In genomic region chr16:11915644-11916523, GRCh38 we compare ENCODE assay signal across 8 cellular contexts. TPM values are rescaled to one million over a fixed set of nuclear protein-coding genes. Genes with fewer than 3 reads are reported as not detected.
DNase-seq lines count a peak whose midpoint lies in the region; ATAC-seq lines count a peak whose summit lies in the region.

TSS of gene GSPT1 (minus strand) at chr16:11915956. CDS start at chr16:11915720, 236 bp downstream.

- ATAC-seq in GM21367 (IDR thresholded peaks at IDR 0.05; ENCODE audit: unreplicated experiment) = peak; percentile 71
- peak; percentile 94 for ATAC-seq in activated CD8-positive, alpha-beta memory T cell treated with anti-CD3 and anti-CD28 coated beads, Interleukin-2, amount 10 ng/mL, durations not matched to agents 7 days and 5 days

- H3K36me3 Mint-ChIP-seq in activated CD8-positive, alpha-beta memory T cell treated with anti-CD3 and anti-CD28 coated beads, Interleukin-2, amount 10 ng/mL, durations not matched to agents 7 days and 5 days = peaks cover 15% of the 10 kb centered on the region

- no peak within 1 kb of the TSS for H2BK120ac ChIP-seq in mesendoderm (ENCODE audit: low read depth, low read length)

- H3K27ac ChIP-seq in mesendoderm (ENCODE audit: low read depth, low read length) = peak within 1 kb of the TSS; percentile 49

- peak within 1 kb of the TSS; percentile 95 for H3K27ac Mint-ChIP-seq in activated CD8-positive, alpha-beta memory T cell treated with anti-CD3 and anti-CD28 coated beads, Interleukin-2, amount 10 ng/mL, durations not matched to agents 7 days and 5 days

- no peaks in the 10 kb centered on the region for H3K9me3 Mint-ChIP-seq in activated CD8-positive, alpha-beta memory T cell treated with anti-CD3 and anti-CD28 coated beads, Interleukin-2, amount 10 ng/mL, durations not matched to agents 7 days and 5 days (ENCODE audit: low read depth)

- peak within 1 kb of the TSS; percentile 44 for H3K4ac ChIP-seq in mesendoderm (ENCODE audit: low read depth, low read length)

- H3K4me1 ChIP-seq in NT2/D1 (ENCODE audit: insufficient read depth, insufficient read length) = peaks cover 4% of the 10 kb centered on the region
- H3K4me1 ChIP-seq in endocrine pancreas (ENCODE audit: control insufficient read depth, insufficient read depth, low read length) = peaks cover 18% of the 10 kb centered on the region
- peaks cover 9% of the 10 kb centered on the region for H3K4me1 ChIP-seq in mesendoderm (ENCODE audit: control insufficient read depth, low read depth, low read length)

- H2BK15ac ChIP-seq in mesendoderm (replicated peaks; ENCODE audit: low read depth) = no peak within 1 kb of the TSS

- no peak within 1 kb of the TSS for H2BK5ac ChIP-seq in mesendoderm (ENCODE audit: low read length)

- H3K27me3 ChIP-seq in NT2/D1 (ENCODE audit: insufficient read depth, insufficient read length) = no peaks in the 10 kb centered on the region
- H3K27me3 ChIP-seq in endocrine pancreas (ENCODE audit: control insufficient read depth, insufficient read depth, low read length) = no peaks in the 10 kb centered on the region
- H3K27me3 ChIP-seq in mesendoderm (ENCODE audit: insufficient read depth, low read length, poor library complexity) = no peaks in the 10 kb centered on the region

- H3K4me3 Mint-ChIP-seq in activated CD8-positive, alpha-beta memory T cell treated with anti-CD3 and anti-CD28 coated beads, Interleukin-2, amount 10 ng/mL, durations not matched to agents 7 days and 5 days = peak within 1 kb of the TSS; percentile 95

- H3K36me3 ChIP-seq in NT2/D1 (ENCODE audit: insufficient read depth, insufficient read length, low read length) = peaks cover 18% of the 10 kb centered on the region
- H3K36me3 ChIP-seq in endocrine pancreas (ENCODE audit: control insufficient read depth, insufficient read depth, low read length) = no peaks in the 10 kb centered on the region
- no peaks in the 10 kb centered on the region for H3K36me3 ChIP-seq in mesendoderm (ENCODE audit: control insufficient read depth, insufficient read depth, low read length)

- H4K8ac ChIP-seq in mesendoderm (ENCODE audit: low read depth, low read length) = no peak within 1 kb of the TSS

- H3K79me1 ChIP-seq in mesendoderm (ENCODE audit: low read length) = peaks cover 4% of the 10 kb centered on the region

- peak within 1 kb of the TSS; percentile 64 for H4K5ac ChIP-seq in mesendoderm (ENCODE audit: low read length)

- H3K27me3 Mint-ChIP-seq in activated CD8-positive, alpha-beta memory T cell treated with anti-CD3 and anti-CD28 coated beads, Interleukin-2, amount 10 ng/mL, durations not matched to agents 7 days and 5 days = peaks cover 10% of the 10 kb centered on the region

- no peak within 1 kb of the TSS for H2AK5ac ChIP-seq in mesendoderm (ENCODE audit: low read length)

- DNase-seq in Caki2 (ENCODE audit: low read depth) (peak; percentile 99), HUDEP-2 (lab: John Stamatoyannopoulos, UW; ENCODE audit: unreplicated experiment in 76 of 76) (peak; percentile 65 to 99 (median 97)), NT2/D1 (ENCODE audit: low read depth, low spot score) (peak; percentile 99), mesendoderm (peak; percentile 100)
- peak; percentile 100 for DNase-seq in activated CD8-positive, alpha-beta memory T cell treated with anti-CD3 and anti-CD28 coated beads, Interleukin-2, amount 10 ng/mL, durations not matched to agents 7 days and 5 days
- peak; percentile 95 for DNase-seq in stimulated activated CD8-positive, alpha-beta memory T cell treated with anti-CD3 and anti-CD28 coated beads, Interleukin-15, amount 100 ng/mL, for 1 hour (ENCODE audit: low read depth)

- H3K9ac ChIP-seq in NT2/D1 (ENCODE audit: insufficient read length, low read depth) (peak within 1 kb of the TSS; percentile 83), endocrine pancreas (ENCODE audit: control insufficient read depth, insufficient read depth, low read length) (peak within 1 kb of the TSS; percentile 92), mesendoderm (ENCODE audit: low read length) (peak within 1 kb of the TSS; percentile 95)

- CTCF ChIA-PET in activated CD8-positive, alpha-beta memory T cell treated with anti-CD3 and anti-CD28 coated beads, Interleukin-2, amount 10 ng/mL, durations not matched to agents 7 days and 5 days (lab: Charles Lee) = interaction anchor here (1.0 to 1.6 kb wide), 3 partner anchors 10 to 119 kb away, joined by 3 to 8 read pairs (median 3); partner anchors contain the start of genes SNX29 and ZC3H7A

- in situ Hi-C loops in Caki2 (cut with HindIII; ENCODE audit: low pct_unique_long_range_greater_than_20kb, low sequenced_read_pairs) = loop anchor here (10.0 kb wide), 1 partner anchor 89 kb away; no protein-coding TSS in a partner anchor

- peaks cover 44% of the 10 kb centered on the region for H3K79me2 ChIP-seq in mesendoderm (ENCODE audit: control insufficient read depth, insufficient read depth, low read length)

- H3K4me1 Mint-ChIP-seq in activated CD8-positive, alpha-beta memory T cell treated with anti-CD3 and anti-CD28 coated beads, Interleukin-2, amount 10 ng/mL, durations not matched to agents 7 days and 5 days = peaks cover 32% of the 10 kb centered on the region

- H3K9me3 ChIP-seq in NT2/D1 (ENCODE audit: insufficient read depth, low read length) (no peaks in the 10 kb centered on the region), endocrine pancreas (ENCODE audit: control insufficient read depth, low read length) (no peaks in the 10 kb centered on the region)

- peak within 1 kb of the TSS; percentile 72 for H3K4me3 ChIP-seq in NT2/D1 (ENCODE audit: insufficient read length, low read depth)
- H3K4me3 ChIP-seq in endocrine pancreas (ENCODE audit: control insufficient read depth, insufficient read depth, low read length) = peak within 1 kb of the TSS; percentile 92
- peak within 1 kb of the TSS; percentile 93 for H3K4me3 ChIP-seq in mesendoderm (ENCODE audit: low read length)

- H3K56ac ChIP-seq in mesendoderm (ENCODE audit: low read length) = peak within 1 kb of the TSS; percentile 98

- whole genome bisulfite sequencing in mesendoderm (ENCODE audit: extremely low coverage, insufficient coverage, low lambda C conversion rate) = no CpG with 5 or more reads among the region's 84 CpGs

- H3K18ac ChIP-seq in mesendoderm (ENCODE audit: low read length) = peak within 1 kb of the TSS; percentile 51

- peak within 1 kb of the TSS; percentile 82 for H3K4me2 ChIP-seq in mesendoderm (ENCODE audit: low read length)

- no peak within 1 kb of the TSS for H3K23ac ChIP-seq in mesendoderm (ENCODE audit: low read length)

RNA-seq across cellular contexts. Expression of gene GSPT1, which starts in this region (rescaled TPM):
- 19.2 and 35.4 TPM in 2 replicates for total RNA-seq in Caki2 (2014; rRNA removed; shearing (Covaris generic); ENCODE audit: low replicate concordance)
- total RNA-seq in activated CD8-positive, alpha-beta memory T cell treated with anti-CD3 and anti-CD28 coated beads, Interleukin-2, amount 10 ng/mL, durations not matched to agents 7 days and 5 days = 100 to 1,000 TPM; 111 to 176 TPM
- 194 TPM for polyA plus RNA-seq in mesendoderm (2013, experiment 1 of 2)
- 193 TPM for polyA plus RNA-seq in mesendoderm (2013, experiment 2 of 2)

Comparison
In these comparisons a context has a peak if more than half of its experiments do, and no peak if none do; other contexts are left out.
1. Peak in every context shown above with its lines: DNase-seq, ATAC-seq, H3K4me3 ChIP-seq and H3K27ac ChIP-seq.